In the genomic region with DNA sequence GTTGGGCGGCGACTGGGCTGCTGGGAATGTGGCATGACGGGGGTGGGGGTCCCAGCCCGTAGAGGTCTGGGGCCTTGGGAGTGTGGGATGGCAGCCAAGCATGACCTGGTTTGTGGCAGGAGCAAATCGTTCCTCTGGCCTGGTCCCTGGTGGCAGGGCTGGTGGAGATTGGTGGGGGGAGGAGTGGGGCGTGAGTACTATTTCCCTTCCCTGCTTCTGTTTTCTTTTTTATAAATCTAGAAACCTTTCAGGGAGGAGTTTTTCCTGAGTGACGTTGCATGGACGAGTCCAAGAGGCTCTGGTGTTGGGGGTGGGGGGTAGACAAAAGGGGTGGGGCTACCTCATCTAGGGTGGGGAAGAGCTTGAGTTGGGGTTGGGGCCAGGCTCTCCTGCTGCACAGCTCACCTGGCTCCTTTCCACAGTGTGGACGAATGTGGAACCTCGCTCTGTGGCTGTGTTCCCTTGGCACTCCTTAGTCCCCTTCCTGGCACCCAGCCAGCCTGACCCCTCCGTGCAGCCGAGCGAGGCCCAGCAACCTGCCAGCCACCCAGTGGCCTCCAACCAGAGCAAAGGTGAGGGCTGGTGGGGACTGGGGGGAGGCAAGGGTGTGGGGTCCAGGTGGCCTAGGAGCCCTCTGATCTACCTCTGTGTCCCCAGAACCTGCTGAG, we compare ENCODE assay signal across 10 cellular contexts. TPM values are rescaled to one million over a fixed set of nuclear protein-coding genes. Genes with fewer than 3 reads are reported as not detected.
DNase-seq lines count a peak whose midpoint lies in the region; ATAC-seq, FAIRE-seq and TF ChIP-seq lines count a peak whose summit lies in the region.
"Had no signal": no experiment of that assay in that cellular context is flagged by ENCODE, and none has a peak within 500 bp of the region (broad histone marks: within the 10 kb centered on the region; RNA-seq: fewer than 3 reads in every experiment).

No MANE protein-coding gene starts in this region.

- no peak for TF ChIP-seq CTCF in keratinocyte (optimal IDR thresholded peaks at IDR 0.05 in 1 of 3, IDR thresholded peaks at IDR 0.05 in 1 of 3, conservative IDR thresholded peaks at IDR 0.05 in 1 of 3; ENCODE audit: extremely low read depth in 1 of 3, insufficient read depth in 2 of 3, low read length in 3 of 3)

- no peaks in the 10 kb centered on the region for H3K27me3 ChIP-seq in keratinocyte (ENCODE audit: control insufficient read depth, extremely low read depth, insufficient read depth, low read length)

- H3K4me1 ChIP-seq in keratinocyte (ENCODE audit: control insufficient read depth, extremely low read depth, insufficient read depth, low read length): peaks cover 40% of the 10 kb centered on the region

- H3K9me3 ChIP-seq in keratinocyte (ENCODE audit: control insufficient read depth, low read depth, low read length): no peaks in the 10 kb centered on the region

- H3K36me3 ChIP-seq in keratinocyte (ENCODE audit: control insufficient read depth in 2 of 2, extremely low read depth in 1 of 2, insufficient read depth in 2 of 2, low read length in 2 of 2): peaks cover 25 to 36% of the 10 kb centered on the region in 2 experiments

- FAIRE-seq in keratinocyte (lab: Jason Lieb, UNC): no peak

- dilution Hi-C loops in keratinocyte (cut with MboI; ENCODE audit: extremely low pct_ligation_motif_present, low sequenced_read_pairs): no loop called here

- no peak overlapping the region for H3K4me3 ChIP-seq in keratinocyte (ENCODE audit: control insufficient read depth in 2 of 3, extremely low read depth in 1 of 3, insufficient read depth in 2 of 3, low read depth in 1 of 3, low read length in 3 of 3)

- H3K27ac Mint-ChIP-seq in T-helper 1 cell treated with Interleukin-12 subunit alpha and Interleukin-12 subunit beta and Interleukin-4 antibody, amounts not matched to agents 30 μg/mL and 1 μg/mL, for 36 hours: peak overlapping the region; percentile 56
- peak overlapping the region; percentile 53 for H3K27ac Mint-ChIP-seq in activated CD8-positive, alpha-beta T cell treated with anti-CD3 and anti-CD28 coated beads, Interleukin-2, amount 10 ng/mL, durations not matched to agents 7 days and 5 days

- no peaks in the 10 kb centered on the region for H3K9me1 ChIP-seq in keratinocyte (ENCODE audit: control insufficient read depth, extremely low read depth, insufficient read depth, low read length)

- no peak for DNase-seq in T-helper 1 cell
- no peak for DNase-seq in activated CD8-positive, alpha-beta T cell treated with anti-CD3 and anti-CD28 coated beads, Interleukin-2, amount 10 ng/mL, durations not matched to agents 7 days and 5 days
- DNase-seq in keratinocyte (ENCODE audit: low read depth, low spot score): no peak
- DNase-seq in substantia nigra (lab: John Stamatoyannopoulos, UW): peak in 17 of 49 donors; percentile 9 to 99 (median 30)
- DNase-seq in putamen (ENCODE audit: low spot score): no peak
- no peak for DNase-seq in EL
- no peak for DNase-seq in SK-N-DZ (ENCODE audit: low spot score)
- DNase-seq: SIG-M5 had no signal

- H3K27me3 Mint-ChIP-seq in T-helper 1 cell treated with Interleukin-12 subunit alpha and Interleukin-12 subunit beta and Interleukin-4 antibody, amounts not matched to agents 30 μg/mL and 1 μg/mL, for 36 hours (ENCODE audit: low read depth): no peaks in the 10 kb centered on the region
- H3K27me3 Mint-ChIP-seq in activated CD8-positive, alpha-beta T cell treated with anti-CD3 and anti-CD28 coated beads, Interleukin-2, amount 10 ng/mL, durations not matched to agents 7 days and 5 days (ENCODE audit: low read depth): no peaks in the 10 kb centered on the region

- no peak for ATAC-seq in activated CD8-positive, alpha-beta T cell treated with anti-CD3 and anti-CD28 coated beads, Interleukin-2, amount 10 ng/mL, durations not matched to agents 7 days and 5 days

- H3K36me3 Mint-ChIP-seq in T-helper 1 cell treated with Interleukin-12 subunit alpha and Interleukin-12 subunit beta and Interleukin-4 antibody, amounts not matched to agents 30 μg/mL and 1 μg/mL, for 36 hours (ENCODE audit: low read depth): peaks cover 10% of the 10 kb centered on the region
- peaks cover 17% of the 10 kb centered on the region for H3K36me3 Mint-ChIP-seq in activated CD8-positive, alpha-beta T cell treated with anti-CD3 and anti-CD28 coated beads, Interleukin-2, amount 10 ng/mL, durations not matched to agents 7 days and 5 days (ENCODE audit: low read depth)

- CTCF ChIA-PET in activated CD8-positive, alpha-beta T cell treated with anti-CD3 and anti-CD28 coated beads, Interleukin-2, amount 10 ng/mL, durations not matched to agents 7 days and 5 days (lab: Charles Lee): interaction anchor here (1.6 to 2.4 kb wide), 2 partner anchors 9 to 10 kb away, joined by 4 to 13 read pairs; no protein-coding TSS in a partner anchor

- H2AFZ ChIP-seq in keratinocyte (ENCODE audit: control insufficient read depth, low read length): no peak overlapping the region

- H3K4me2 ChIP-seq in keratinocyte (ENCODE audit: control insufficient read depth, extremely low read depth, insufficient read depth, low read depth, low read length): peak overlapping the region; percentile 28

- no peaks in the 10 kb centered on the region for H4K20me1 ChIP-seq in keratinocyte (ENCODE audit: control insufficient read depth, extremely low read depth, insufficient read depth, low read length)

- H3K79me2 ChIP-seq in keratinocyte (ENCODE audit: control insufficient read depth, insufficient read depth, low read length): peaks cover 21% of the 10 kb centered on the region

- POLR2A ChIA-PET in activated CD8-positive, alpha-beta T cell treated with anti-CD3 and anti-CD28 coated beads, Interleukin-2, amount 10 ng/mL, durations not matched to agents 7 days and 5 days (lab: Charles Lee): no interaction called here

- H3K9ac ChIP-seq in keratinocyte (ENCODE audit: control insufficient read depth, extremely low read depth, insufficient read depth, low read length): no peak overlapping the region

- no peaks in the 10 kb centered on the region for H3K9me3 Mint-ChIP-seq in T-helper 1 cell treated with Interleukin-12 subunit alpha and Interleukin-12 subunit beta and Interleukin-4 antibody, amounts not matched to agents 30 μg/mL and 1 μg/mL, for 36 hours
- no peaks in the 10 kb centered on the region for H3K9me3 Mint-ChIP-seq in activated CD8-positive, alpha-beta T cell treated with anti-CD3 and anti-CD28 coated beads, Interleukin-2, amount 10 ng/mL, durations not matched to agents 7 days and 5 days (ENCODE audit: insufficient read depth)

- no peak overlapping the region for H3K27ac ChIP-seq in keratinocyte (ENCODE audit: control insufficient read depth, insufficient read depth, low read length)
- peak overlapping the region; percentile 93 for H3K27ac ChIP-seq in substantia nigra (ENCODE audit: low read depth, low read length, poor library complexity, severe bottlenecking)

- H3K4me3 Mint-ChIP-seq in T-helper 1 cell treated with Interleukin-12 subunit alpha and Interleukin-12 subunit beta and Interleukin-4 antibody, amounts not matched to agents 30 μg/mL and 1 μg/mL, for 36 hours: no peak overlapping the region
- peak overlapping the region; percentile 79 for H3K4me3 Mint-ChIP-seq in activated CD8-positive, alpha-beta T cell treated with anti-CD3 and anti-CD28 coated beads, Interleukin-2, amount 10 ng/mL, durations not matched to agents 7 days and 5 days

- H3K4me1 Mint-ChIP-seq in T-helper 1 cell treated with Interleukin-12 subunit alpha and Interleukin-12 subunit beta and Interleukin-4 antibody, amounts not matched to agents 30 μg/mL and 1 μg/mL, for 36 hours (ENCODE audit: low read depth): peaks cover 24% of the 10 kb centered on the region
- peaks cover 28% of the 10 kb centered on the region for H3K4me1 Mint-ChIP-seq in activated CD8-positive, alpha-beta T cell treated with anti-CD3 and anti-CD28 coated beads, Interleukin-2, amount 10 ng/mL, durations not matched to agents 7 days and 5 days (ENCODE audit: low read depth)

RNA-seq across cellular contexts. Expression of gene PRR19, which starts 15.4 kb away (rescaled TPM):
- total RNA-seq in activated CD8-positive, alpha-beta T cell treated with anti-CD3 and anti-CD28 coated beads, Interleukin-2, amount 10 ng/mL, durations not matched to agents 7 days and 5 days: under 1 TPM; 0.44 to 0.55 TPM
- polyA plus RNA-seq in keratinocyte: 0.25 to 0.88 TPM (median 0.35 TPM) in 3 replicates
- polyA plus RNA-seq in keratinocyte (2011; ENCODE audit: low read depth): 0.37 TPM
- 0.49 and 1.2 TPM in 2 replicates for polyA plus RNA-seq in keratinocyte (2011; cell fraction: cytosol; rRNA removed)
- 0.53 and 1.0 TPM in 2 replicates for polyA plus RNA-seq in keratinocyte (2011; cell fraction: nucleus; rRNA removed)
- 0.45 and 1.4 TPM in 2 replicates for polyA plus RNA-seq in keratinocyte (2012; ENCODE audit: low replicate concordance)
- 0.16 to 3.1 TPM (median 0.33 TPM) in 3 replicates for polyA minus RNA-seq in keratinocyte
- 3.1 TPM for polyA minus RNA-seq in keratinocyte (2011; cell fraction: cytosol; rRNA and poly(A)+ RNA removed)
- 0.42 and 0.93 TPM in 2 replicates for polyA minus RNA-seq in keratinocyte (2011; cell fraction: nucleus; rRNA and poly(A)+ RNA removed)
- polyA plus RNA-seq in SK-N-DZ (2014; cell fraction: cytosol; rRNA removed): 1.0 and 2.0 TPM in 2 replicates
- polyA plus RNA-seq in SK-N-DZ (2014; cell fraction: nucleus; rRNA removed): 0.28 and 0.99 TPM in 2 replicates

RNA-seq across cellular contexts. Expression of gene PAFAH1B3, which starts 15.9 kb away (rescaled TPM):
- 10 to 100 TPM; 48.2 to 52.7 TPM for total RNA-seq in activated CD8-positive, alpha-beta T cell treated with anti-CD3 and anti-CD28 coated beads, Interleukin-2, amount 10 ng/mL, durations not matched to agents 7 days and 5 days
- 27.6 to 55.4 TPM (median 28.3 TPM) in 3 replicates for polyA plus RNA-seq in keratinocyte
- 15.2 TPM for polyA plus RNA-seq in keratinocyte (2011; ENCODE audit: low read depth)
- 20.5 and 36.8 TPM in 2 replicates for polyA plus RNA-seq in keratinocyte (2011; cell fraction: cytosol; rRNA removed)
- 11.3 and 22.4 TPM in 2 replicates for polyA plus RNA-seq in keratinocyte (2011; cell fraction: nucleus; rRNA removed)
- polyA plus RNA-seq in keratinocyte (2012; ENCODE audit: low replicate concordance): 15.2 and 50.0 TPM in 2 replicates
- polyA minus RNA-seq in keratinocyte: 29.0 to 125 TPM (median 43.1 TPM) in 3 replicates
- 48.9 TPM for polyA minus RNA-seq in keratinocyte (2011; cell fraction: cytosol; rRNA and poly(A)+ RNA removed)
- polyA minus RNA-seq in keratinocyte (2011; cell fraction: nucleus; rRNA and poly(A)+ RNA removed): 10.2 and 13.2 TPM in 2 replicates
- 242 and 265 TPM in 2 replicates for polyA plus RNA-seq in SK-N-DZ (2014; cell fraction: cytosol; rRNA removed)
- 203 and 228 TPM in 2 replicates for polyA plus RNA-seq in SK-N-DZ (2014; cell fraction: nucleus; rRNA removed)

RNA-seq across cellular contexts. Expression of gene CIC, which starts 17.4 kb away (rescaled TPM):
- total RNA-seq in activated CD8-positive, alpha-beta T cell treated with anti-CD3 and anti-CD28 coated beads, Interleukin-2, amount 10 ng/mL, durations not matched to agents 7 days and 5 days: 10 to 100 TPM; 73.1 to 83.8 TPM
- 3.1 to 11.1 TPM (median 3.8 TPM) in 3 replicates for polyA plus RNA-seq in keratinocyte
- 9.9 TPM for polyA plus RNA-seq in keratinocyte (2011; ENCODE audit: low read depth)
- polyA plus RNA-seq in keratinocyte (2011; cell fraction: cytosol; rRNA removed): 4.4 and 14.0 TPM in 2 replicates
- polyA plus RNA-seq in keratinocyte (2011; cell fraction: nucleus; rRNA removed): 28.1 and 45.7 TPM in 2 replicates
- 15.4 and 37.6 TPM in 2 replicates for polyA plus RNA-seq in keratinocyte (2012; ENCODE audit: low replicate concordance)
- polyA minus RNA-seq in keratinocyte: 4.7 to 38.8 TPM (median 5.7 TPM) in 3 replicates
- 29.2 TPM for polyA minus RNA-seq in keratinocyte (2011; cell fraction: cytosol; rRNA and poly(A)+ RNA removed)
- 23.9 and 26.1 TPM in 2 replicates for polyA minus RNA-seq in keratinocyte (2011; cell fraction: nucleus; rRNA and poly(A)+ RNA removed)
- polyA plus RNA-seq in SK-N-DZ (2014; cell fraction: cytosol; rRNA removed): 14.2 and 17.4 TPM in 2 replicates
- polyA plus RNA-seq in SK-N-DZ (2014; cell fraction: nucleus; rRNA removed): 35.7 and 42.1 TPM in 2 replicates

RNA-seq across cellular contexts. Expression of gene TMEM145, which starts 26.6 kb away (rescaled TPM):
- under 1 TPM in 1 of 2 experiments, not detected in 1; 0.37 TPM for total RNA-seq in activated CD8-positive, alpha-beta T cell treated with anti-CD3 and anti-CD28 coated beads, Interleukin-2, amount 10 ng/mL, durations not matched to agents 7 days and 5 days
- not detected in 3 replicates for polyA plus RNA-seq in keratinocyte
- polyA plus RNA-seq in keratinocyte (2011; ENCODE audit: low read depth): not detected
- polyA plus RNA-seq in keratinocyte (2011; cell fraction: cytosol; rRNA removed): not detected in 2 replicates
- 0.24 TPM in 1 of 2 replicates, not detected in the other for polyA plus RNA-seq in keratinocyte (2011; cell fraction: nucleus; rRNA removed)
- not detected in 2 replicates for polyA plus RNA-seq in keratinocyte (2012; ENCODE audit: low replicate concordance)
- not detected in 3 replicates for polyA minus RNA-seq in keratinocyte
- not detected for polyA minus RNA-seq in keratinocyte (2011; cell fraction: cytosol; rRNA and poly(A)+ RNA removed)
- polyA minus RNA-seq in keratinocyte (2011; cell fraction: nucleus; rRNA and poly(A)+ RNA removed): not detected in 2 replicates
- 4.3 and 4.9 TPM in 2 replicates for polyA plus RNA-seq in SK-N-DZ (2014; cell fraction: cytosol; rRNA removed)
- 57.8 and 173 TPM in 2 replicates for polyA plus RNA-seq in SK-N-DZ (2014; cell fraction: nucleus; rRNA removed)
- total RNA-seq: fibroblast of villous mesenchyme had no signal

RNA-seq across cellular contexts. Expression of gene ERF, which starts 31.6 kb away (rescaled TPM):
- total RNA-seq in activated CD8-positive, alpha-beta T cell treated with anti-CD3 and anti-CD28 coated beads, Interleukin-2, amount 10 ng/mL, durations not matched to agents 7 days and 5 days: 10 to 100 TPM; 49.9 to 54.5 TPM
- 75.4 to 87.4 TPM (median 83.5 TPM) in 3 replicates for polyA plus RNA-seq in keratinocyte
- polyA plus RNA-seq in keratinocyte (2011; ENCODE audit: low read depth): 10.1 TPM
- 37.7 and 64.6 TPM in 2 replicates for polyA plus RNA-seq in keratinocyte (2011; cell fraction: cytosol; rRNA removed)
- 94.1 and 101 TPM in 2 replicates for polyA plus RNA-seq in keratinocyte (2011; cell fraction: nucleus; rRNA removed)
- 34.6 and 75.9 TPM in 2 replicates for polyA plus RNA-seq in keratinocyte (2012; ENCODE audit: low replicate concordance)
- 67.4 to 70.6 TPM (median 69.2 TPM) in 3 replicates for polyA minus RNA-seq in keratinocyte
- 140 TPM for polyA minus RNA-seq in keratinocyte (2011; cell fraction: cytosol; rRNA and poly(A)+ RNA removed)
- polyA minus RNA-seq in keratinocyte (2011; cell fraction: nucleus; rRNA and poly(A)+ RNA removed): 44.9 and 57.9 TPM in 2 replicates
- 30.2 and 33.4 TPM in 2 replicates for polyA plus RNA-seq in SK-N-DZ (2014; cell fraction: cytosol; rRNA removed)
- 69.8 and 78.5 TPM in 2 replicates for polyA plus RNA-seq in SK-N-DZ (2014; cell fraction: nucleus; rRNA removed)
